In genomic region chr3:186241910-186242821, GRCh38 we compare ENCODE assay signal across 8 cellular contexts.
DNase-seq lines count a peak whose midpoint lies in the region; ATAC-seq and TF ChIP-seq lines count a peak whose summit lies in the region.

No MANE protein-coding gene starts in this region.

- H3K4me3 Mint-ChIP-seq in progenitor cell of endocrine pancreas (ENCODE audit: low read depth) = no peak overlapping the region

- intact Hi-C loops in OCI-LY7 (cut with micrococcal nuclease; ENCODE audit: unreplicated experiment) (loop anchor here (1.0 to 5.0 kb wide), 3 partner anchors 90 to 259 kb away; partner anchors contain the start of gene ETV5), cardiac septum (cut with DNase I) (loop anchor here (1.0 to 10.0 kb wide), 2 partner anchors 137 to 259 kb away; partner anchors contain the start of gene ETV5)

- peaks cover 45% of the 10 kb centered on the region for H3K27me3 Mint-ChIP-seq in progenitor cell of endocrine pancreas

- H3K36me3 ChIP-seq in OCI-LY7 (ENCODE audit: insufficient read depth, low read length) = no peaks in the 10 kb centered on the region

- no peaks in the 10 kb centered on the region for H3K9me2 ChIP-seq in OCI-LY7 (ENCODE audit: insufficient read depth, low read length)

- TF ChIP-seq CTCF in OCI-LY7 (conservative IDR thresholded peaks at IDR 0.05; ENCODE audit: low read length) = peak; percentile 85
- TF ChIP-seq CTCF in progenitor cell of endocrine pancreas (IDR thresholded peaks at IDR 0.05; ENCODE audit: unreplicated experiment) = peak; percentile 46

- no TSS peak for BruUV-seq in OCI-LY7 (replicated peaks; lab: Mats Ljungman, UMichigan)

- H3K79me2 ChIP-seq in OCI-LY7 (ENCODE audit: insufficient read depth, low read depth, low read length) = no peaks in the 10 kb centered on the region

- DNase-seq in CMK (ENCODE audit: low read depth) (peak; percentile 78), OCI-LY7 (ENCODE audit: low spot score) (peak; percentile 78), cardiac septum (ENCODE audit: low spot score) (peak; percentile 84), progenitor cell of endocrine pancreas (ENCODE audit: low spot score, unreplicated experiment) (no peak)
- peak; percentile 54 for DNase-seq in activated naive CD4-positive, alpha-beta T cell treated with anti-CD3 and anti-CD28 coated beads, Interleukin-2, amount 50 U/mL, for 16 hours

- no peaks in the 10 kb centered on the region for H3K9me3 ChIP-seq in OCI-LY7 (ENCODE audit: low read length)

- peaks cover 16% of the 10 kb centered on the region for H3K4me1 ChIP-seq in OCI-LY7 (ENCODE audit: insufficient read depth, low read length, poor library complexity, severe bottlenecking)

- no peaks in the 10 kb centered on the region for H3K9me3 Mint-ChIP-seq in progenitor cell of endocrine pancreas (ENCODE audit: low read depth)

- H3K27ac ChIP-seq in OCI-LY7 (ENCODE audit: low read depth, low read length, poor library complexity, severe bottlenecking) = no peak overlapping the region

- CTCF ChIA-PET in OCI-LY7 (lab: Charles Lee; ENCODE audit: unreplicated experiment) = interaction anchor here (0.6 to 1.3 kb wide), 2 partner anchors 273 to 299 kb away, joined by 3 read pairs; no protein-coding TSS in a partner anchor

- H3K4me1 Mint-ChIP-seq in progenitor cell of endocrine pancreas (ENCODE audit: low read depth) = peaks cover 6% of the 10 kb centered on the region

- ATAC-seq in GM19328 (IDR thresholded peaks at IDR 0.05; ENCODE audit: unreplicated experiment) (peak; percentile 55), HG03354 (IDR thresholded peaks at IDR 0.05; ENCODE audit: poor library complexity, severe bottlenecking, unreplicated experiment) (peak; percentile 93), GM19324 (IDR thresholded peaks at IDR 0.05; ENCODE audit: low FRiP score, unreplicated experiment) (no peak)

- H4K20me1 ChIP-seq in OCI-LY7 (ENCODE audit: insufficient read depth, low read length) = no peaks in the 10 kb centered on the region

- H3K36me3 Mint-ChIP-seq in progenitor cell of endocrine pancreas (ENCODE audit: insufficient read depth) = no peaks in the 10 kb centered on the region

- POLR2A ChIA-PET in OCI-LY7 (lab: Charles Lee) = no interaction called here

- peak overlapping the region; percentile 28; the same call in 1 of the 2 replicates for H3K4me2 ChIP-seq in OCI-LY7 (ENCODE audit: low read length)

- H3K4me3 ChIP-seq in OCI-LY7 (ENCODE audit: low read depth, low read length, poor library complexity, severe bottlenecking) = no peak overlapping the region

- H3K27ac Mint-ChIP-seq in progenitor cell of endocrine pancreas = peak overlapping the region; percentile 33

- peak overlapping the region; percentile 54; the same call in 1 of the 2 replicates for H2AFZ ChIP-seq in OCI-LY7 (ENCODE audit: low read length)
